6 cellular contexts compared by ENCODE assay signal in genomic region chr11:46371262-46371661, GRCh38. TPM values are rescaled to one million over a fixed set of nuclear protein-coding genes. Genes with fewer than 3 reads are reported as not detected.
"Had no signal": no experiment of that assay in that cellular context is flagged by ENCODE, and none has a peak within 500 bp of the region (broad histone marks: within the 10 kb centered on the region; RNA-seq: fewer than 3 reads in every experiment).

No MANE protein-coding gene starts in this region.

RNA-seq across cellular contexts. Expression of gene CHRM4, which starts 20.3 kb away (rescaled TPM):
- total RNA-seq: posterior vena cava, psoas muscle, renal cortical epithelial cell, right lobe of liver, sciatic nerve, skeletal muscle tissue had no signal
- polyA plus RNA-seq: psoas muscle had no signal
